In the genomic region with DNA sequence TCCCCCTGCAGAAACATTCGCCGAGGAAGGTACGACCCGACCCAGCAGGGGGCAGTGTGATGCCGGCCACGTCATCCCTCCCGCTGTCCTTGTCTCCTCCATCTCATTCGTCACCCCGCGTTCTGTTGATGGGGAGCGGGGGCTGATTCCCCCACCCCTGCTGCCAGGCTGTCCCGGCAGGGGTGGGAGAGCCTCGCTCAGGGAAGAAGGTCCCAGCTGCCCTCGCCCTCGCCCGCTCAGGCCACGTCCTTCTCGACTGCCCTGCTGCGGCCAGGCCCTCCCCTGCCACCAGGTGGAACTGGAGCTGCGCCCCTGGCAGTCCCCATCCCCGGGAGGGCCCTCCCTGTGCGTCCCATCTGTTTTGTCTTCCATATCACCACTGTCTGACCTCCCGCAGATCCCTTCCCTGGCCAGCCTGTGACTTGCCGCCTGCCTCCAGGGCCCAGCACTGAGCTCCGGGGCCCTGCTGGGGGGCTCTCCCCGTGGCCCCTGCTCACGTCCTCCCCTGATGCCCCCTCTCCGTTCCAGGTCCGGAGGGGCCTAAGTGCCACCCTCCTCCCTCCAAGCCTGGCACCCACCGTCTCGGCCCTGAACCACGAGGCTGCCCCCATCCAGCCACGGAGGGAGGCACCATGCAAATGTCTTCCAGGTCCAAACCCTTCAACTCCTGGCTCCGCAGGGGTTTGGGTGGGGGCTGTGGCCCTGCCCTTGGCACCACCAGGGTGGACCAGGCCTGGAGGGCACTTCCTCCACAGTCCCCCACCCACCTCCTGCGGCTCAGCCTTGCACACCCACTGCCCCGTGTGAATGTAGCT, we compare ENCODE assay signal across 8 cellular contexts. TPM values are rescaled to one million over a fixed set of nuclear protein-coding genes. Genes with fewer than 3 reads are reported as not detected.
A peak's percentile ranks its signal among the peaks of the same experiment; 100 is the strongest.
DNase-seq lines count a peak whose midpoint lies in the region; ATAC-seq and TF ChIP-seq lines count a peak whose summit lies in the region.

No MANE protein-coding gene starts in this region.

- H3K27me3 ChIP-seq in KMS-11 (ENCODE audit: insufficient read depth, low read depth), result no peaks in the 10 kb centered on the region; the same call in 1 of the 2 replicates
- peaks cover 5% of the 10 kb centered on the region for H3K27me3 ChIP-seq in foreskin keratinocyte
- H3K27me3 ChIP-seq in neutrophil, result peaks cover 68% of the 10 kb centered on the region

- peaks cover 14% of the 10 kb centered on the region for H3K4me1 ChIP-seq in KMS-11 (ENCODE audit: low read depth, poor library complexity, severe bottlenecking)
- no peaks in the 10 kb centered on the region for H3K4me1 ChIP-seq in foreskin keratinocyte
- H3K4me1 ChIP-seq in neutrophil (ENCODE audit: control insufficient read depth in 1 of 2, insufficient read depth in 1 of 2, low read depth in 1 of 2, low read length in 1 of 2), result peaks cover 15 to 29% of the 10 kb centered on the region in 2 experiments

- H2AFZ ChIP-seq in KMS-11 (ENCODE audit: low read depth), result peak overlapping the region; percentile 95

- peak; percentile 80 for DNase-seq in DMS 273 treated with DMSO at 0.1 percent for 48 hours (lab: John Stamatoyannopoulos, UW)
- DNase-seq in SHP77 (lab: John Stamatoyannopoulos, UW), result peak; percentile 50 to 53
- DNase-seq in activated gamma-delta T cell treated with Interleukin-2 at 50 U/mL for 16 hours, result peak; percentile 76
- DNase-seq in foreskin keratinocyte, result peak; percentile 20 to 55
- DNase-seq in stimulated activated naive CD8-positive, alpha-beta T cell treated with anti-CD3 and anti-CD28 coated beads, Interleukin-15, amount 100 ng/mL, for 72 hours, result peak; percentile 83

- H4K20me1 ChIP-seq in KMS-11 (ENCODE audit: insufficient read depth), result no peaks in the 10 kb centered on the region

- H3K36me3 ChIP-seq in KMS-11 (ENCODE audit: insufficient read depth), result no peaks in the 10 kb centered on the region
- no peaks in the 10 kb centered on the region for H3K36me3 ChIP-seq in neutrophil

- ATAC-seq in foreskin keratinocyte (peak; percentile 17), GM19035 (IDR thresholded peaks at IDR 0.05; ENCODE audit: unreplicated experiment) (no peak)
- peak; percentile 44 for ATAC-seq in stimulated activated naive CD8-positive, alpha-beta T cell treated with anti-CD3 and anti-CD28 coated beads, Interleukin-15, amount 100 ng/mL, for 72 hours

- peak overlapping the region; percentile 77 to 83 for H3K4me3 Mint-ChIP-seq in stimulated activated naive CD8-positive, alpha-beta T cell treated with anti-CD3 and anti-CD28 coated beads, Interleukin-15, amount 100 ng/mL, for 72 hours

- H3K79me2 ChIP-seq in KMS-11 (ENCODE audit: insufficient read depth, low read depth), result no peaks in the 10 kb centered on the region

- H3K4me2 ChIP-seq in KMS-11, result peak overlapping the region; percentile 59

- TF ChIP-seq CTCF in KMS-11 (conservative IDR thresholded peaks at IDR 0.05; ENCODE audit: low read depth, low read length) (peak; percentile 90), foreskin keratinocyte (conservative IDR thresholded peaks at IDR 0.05) (peak; percentile 95), neutrophil (IDR thresholded peaks at IDR 0.05) (peak; percentile 79)

- no peaks in the 10 kb centered on the region for H3K9me3 Mint-ChIP-seq in stimulated activated naive CD8-positive, alpha-beta T cell treated with anti-CD3 and anti-CD28 coated beads, Interleukin-15, amount 100 ng/mL, for 72 hours

- H3K9me3 ChIP-seq in neutrophil, result no peaks in the 10 kb centered on the region

- peaks cover 25% of the 10 kb centered on the region for H3K27me3 Mint-ChIP-seq in stimulated activated naive CD8-positive, alpha-beta T cell treated with anti-CD3 and anti-CD28 coated beads, Interleukin-15, amount 100 ng/mL, for 72 hours

- no peak overlapping the region for H3K4me3 ChIP-seq in KMS-11 (IDR thresholded peaks at IDR 0.05; ENCODE audit: insufficient read depth, low read depth, low read length)
- peak overlapping the region in 1 of 2 experiments; percentile 43 for H3K4me3 ChIP-seq in neutrophil (ENCODE audit: low read depth in 1 of 2, low read length in 1 of 2)

- peaks cover 34% of the 10 kb centered on the region for H3K4me1 Mint-ChIP-seq in stimulated activated naive CD8-positive, alpha-beta T cell treated with anti-CD3 and anti-CD28 coated beads, Interleukin-15, amount 100 ng/mL, for 72 hours

- H3K9ac ChIP-seq in KMS-11, result peak overlapping the region; percentile 45; the same call in 1 of the 2 replicates

- H3K27ac ChIP-seq in KMS-11 (no peak overlapping the region), foreskin keratinocyte (no peak overlapping the region), neutrophil (no peak overlapping the region)

- H3K27ac Mint-ChIP-seq in stimulated activated naive CD8-positive, alpha-beta T cell treated with anti-CD3 and anti-CD28 coated beads, Interleukin-15, amount 100 ng/mL, for 72 hours, result peak overlapping the region in 1 of 2 donors; percentile 82

RNA-seq across cellular contexts. Expression of gene ADAM11, which starts 20.6 kb away (rescaled TPM):
- total RNA-seq in foreskin keratinocyte, result 0.04 and 0.10 TPM in 2 replicates
- polyA plus RNA-seq in foreskin keratinocyte, result 0.08 and 0.13 TPM in 2 replicates

RNA-seq across cellular contexts. Expression of gene GJC1, which starts 50.7 kb away (rescaled TPM):
- 31.7 and 32.5 TPM in 2 replicates for total RNA-seq in foreskin keratinocyte
- polyA plus RNA-seq in foreskin keratinocyte, result 13.0 and 14.5 TPM in 2 replicates
